In genomic region chr1:234721476-234722266, GRCh38 we compare ENCODE assay signal across 8 cellular contexts.
DNase-seq lines count a peak whose midpoint lies in the region; ATAC-seq and TF ChIP-seq lines count a peak whose summit lies in the region.

No MANE protein-coding gene starts in this region.

- H3K79me2 ChIP-seq in SK-N-SH (ENCODE audit: insufficient read depth) = no peaks in the 10 kb centered on the region

- no peak overlapping the region for H2AFZ ChIP-seq in SK-N-SH (ENCODE audit: low read depth)

- 78% methylated on average over 12 of the region's 12 CpGs for WGBS in SK-N-SH (ENCODE audit: low lambda C conversion rate)
- WGBS in esophagus squamous epithelium, 2 donors = 23 to 37% methylated on average over 10 to 11 of the region's 12 CpGs

- peak in 1 of 2 experiments; percentile 58; a peak in 2 of 4 replicates for TF ChIP-seq EP300 in SK-N-SH (IDR thresholded peaks at IDR 0.05; ENCODE audit: borderline replicate concordance in 1 of 2, low read depth in 1 of 2, low read length in 1 of 2)

- CTCF ChIA-PET in SK-N-SH (lab: Yijun Ruan, JAX) = interaction anchor here (1.2 to 1.5 kb wide), 2 partner anchors 48 to 259 kb away, joined by 3 to 4 read pairs; no protein-coding TSS in a partner anchor

- no peaks in the 10 kb centered on the region for H3K27me3 ChIP-seq in BLaER1 treated with 17β-estradiol and CSF1 and Interleukin-3, amounts not matched to agents 10 nM and 100 nM
- H3K27me3 ChIP-seq in SK-N-SH (ENCODE audit: insufficient read depth) = no peaks in the 10 kb centered on the region
- no peaks in the 10 kb centered on the region for H3K27me3 ChIP-seq in esophagus squamous epithelium

- TF ChIP-seq RAD21 in SK-N-SH (IDR thresholded peaks at IDR 0.05; ENCODE audit: low read length) = no peak; the same call in 1 of the 2 replicates

- no peak overlapping the region; a peak in 2 of 20 replicates for H3K4me3 ChIP-seq in BLaER1 treated with 17β-estradiol and CSF1 and Interleukin-3, amounts not matched to agents 10 nM and 100 nM
- H3K4me3 ChIP-seq in SK-N-SH (ENCODE audit: low read depth in 2 of 2, low read length in 1 of 2) = no peak overlapping the region
- peak overlapping the region in 1 of 4 donors; percentile 53 for H3K4me3 ChIP-seq in esophagus squamous epithelium

- POLR2A ChIA-PET in SK-N-SH (lab: Yijun Ruan, JAX) = interaction anchor here (0.7 to 1.4 kb wide), 4 partner anchors 109 to 122 kb away, joined by 3 to 4 read pairs (median 4); partner anchors contain the start of gene IRF2BP2

- peaks cover 46% of the 10 kb centered on the region for H3F3A ChIP-seq in SK-N-SH (replicated peaks; ENCODE audit: insufficient read depth)

- H3K4me2 ChIP-seq in BLaER1 treated with 17β-estradiol and CSF1 and Interleukin-3, amounts not matched to agents 10 nM and 100 nM = peak overlapping the region; percentile 91 to 97 (median 94)
- peak overlapping the region; percentile 84; the same call in 1 of the 2 replicates for H3K4me2 ChIP-seq in SK-N-SH

- ATAC-seq in GM21367 (IDR thresholded peaks at IDR 0.05; ENCODE audit: unreplicated experiment) (no peak), HG02852 (IDR thresholded peaks at IDR 0.05; ENCODE audit: unreplicated experiment) (no peak), GM18907 (IDR thresholded peaks at IDR 0.05; ENCODE audit: unreplicated experiment) (no peak)

- no peaks in the 10 kb centered on the region for H4K20me1 ChIP-seq in BLaER1 treated with 17β-estradiol and CSF1 and Interleukin-3, amounts not matched to agents 10 nM and 100 nM
- no peaks in the 10 kb centered on the region for H4K20me1 ChIP-seq in SK-N-SH (ENCODE audit: insufficient read depth)

- H3K9ac ChIP-seq in BLaER1 treated with 17β-estradiol and CSF1 and Interleukin-3, amounts not matched to agents 10 nM and 100 nM = peak overlapping the region; percentile 25 to 95 (median 90); a peak in 20 of 22 replicates
- peak overlapping the region; percentile 81; the same call in 1 of the 2 replicates for H3K9ac ChIP-seq in SK-N-SH

- TF ChIP-seq POLR2A in esophagus squamous epithelium (IDR thresholded peaks at IDR 0.05) = no peak

- H3K36me3 ChIP-seq in BLaER1 treated with 17β-estradiol and CSF1 and Interleukin-3, amounts not matched to agents 10 nM and 100 nM = no peaks in the 10 kb centered on the region
- H3K36me3 ChIP-seq in SK-N-SH (replicated peaks in 1 of 2; ENCODE audit: control insufficient read depth in 1 of 2, insufficient read depth in 2 of 2, low read length in 1 of 2) (no peaks in the 10 kb centered on the region), esophagus squamous epithelium (no peaks in the 10 kb centered on the region)

- H3K9me3 ChIP-seq in BLaER1 treated with 17β-estradiol and CSF1 and Interleukin-3, amounts not matched to agents 10 nM and 100 nM (replicated peaks in 1 of 11) = no peaks in the 10 kb centered on the region
- H3K9me3 ChIP-seq in SK-N-SH (no peaks in the 10 kb centered on the region), esophagus squamous epithelium (no peaks in the 10 kb centered on the region)

- H3K27ac ChIP-seq in BLaER1 treated with 17β-estradiol and CSF1 and Interleukin-3, amounts not matched to agents 10 nM and 100 nM = peak overlapping the region; percentile 95 to 100 (median 96); a peak in 21 of 22 replicates
- H3K27ac ChIP-seq in SK-N-SH (ENCODE audit: low read depth in 2 of 2, low read length in 1 of 2) (peak overlapping the region; percentile 99 to 100), esophagus squamous epithelium (peak overlapping the region; percentile 94 to 98 (median 96))

- peaks cover 69 to 89% (median 76%) of the 10 kb centered on the region in 10 experiments for H3K4me1 ChIP-seq in BLaER1 treated with 17β-estradiol and CSF1 and Interleukin-3, amounts not matched to agents 10 nM and 100 nM
- peaks cover 49 to 72% of the 10 kb centered on the region in 2 experiments for H3K4me1 ChIP-seq in SK-N-SH (ENCODE audit: control insufficient read depth in 1 of 2, insufficient read depth in 2 of 2, low read depth in 1 of 2, low read length in 1 of 2)
- H3K4me1 ChIP-seq in esophagus squamous epithelium = peaks cover 71 to 96% (median 74%) of the 10 kb centered on the region in 3 donors

- no peak for TF ChIP-seq CTCF in SK-N-SH (IDR thresholded peaks at IDR 0.05)
- TF ChIP-seq CTCF in esophagus squamous epithelium (IDR thresholded peaks at IDR 0.05) = no peak

- no peaks in the 10 kb centered on the region for H3K9me2 ChIP-seq in SK-N-SH

- no peak for DNase-seq in SK-N-SH
- no peak for DNase-seq in esophagus squamous epithelium (lab: John Stamatoyannopoulos, UW)
- peak; percentile 53 for DNase-seq in occipital lobe (lab: John Stamatoyannopoulos, UW)
- no peak for DNase-seq in amniotic stem cell (lab: John Stamatoyannopoulos, UW)

- intact Hi-C loops in esophagus squamous epithelium (cut with DNase I) = loop anchor here (5.0 to 10.0 kb wide), 4 partner anchors 114 to 363 kb away; no protein-coding TSS in a partner anchor

TF ChIP-seq in SK-N-SH, 30 proteins besides CTCF, POLR2A, EP300 and RAD21:
- 0 out of 2 replicates have a peak, but pooled peaks have one; percentile 11 for TF ChIP-seq JUND (IDR thresholded peaks at IDR 0.05)
- TF ChIP-seq NFIC (IDR thresholded peaks at IDR 0.05; ENCODE audit: borderline replicate concordance) = peak; percentile 68; the same call in 1 of the 2 replicates
- no peak for TF ChIP-seq POLR2AphosphoS5 (IDR thresholded peaks at IDR 0.05; ENCODE audit: low read depth, low read length)
- no peak for TF ChIP-seq SIN3A (IDR thresholded peaks at IDR 0.05; ENCODE audit: borderline replicate concordance, low read depth, low read length)
- no peak; the same call in 1 of the 2 replicates for TF ChIP-seq MAX (IDR thresholded peaks at IDR 0.05; ENCODE audit: low read depth)
- TF ChIP-seq TCF12 (IDR thresholded peaks at IDR 0.05) = peak; percentile 54; the same call in 1 of the 2 replicates
- TF ChIP-seq GABPA (IDR thresholded peaks at IDR 0.05; ENCODE audit: low read depth) = no peak
- TF ChIP-seq RXRA (IDR thresholded peaks at IDR 0.05; ENCODE audit: borderline replicate concordance, low read depth) = 0 out of 2 replicates have a peak, but pooled peaks have one; percentile 56
- TF ChIP-seq IRF3 (IDR thresholded peaks at IDR 0.05; ENCODE audit: low read depth, low read length) = no peak
